ENCODE assay signal across 8 cellular contexts in genomic region chr1:13702425-13703127, GRCh38. TPM values are rescaled to one million over a fixed set of nuclear protein-coding genes. Genes with fewer than 3 reads are reported as not detected.
A peak's percentile ranks its signal among the peaks of the same experiment; 100 is the strongest.
DNase-seq lines count a peak whose midpoint lies in the region; ATAC-seq and TF ChIP-seq lines count a peak whose summit lies in the region.

No MANE protein-coding gene starts in this region.

- no peaks in the 10 kb centered on the region for H3K36me3 ChIP-seq in spleen

- H3K27me3 ChIP-seq in spleen (replicated peaks in 1 of 7): peaks cover 0 to 18% (median 0%) of the 10 kb centered on the region in 7 donors

- ATAC-seq in GM18520 (IDR thresholded peaks at IDR 0.05; ENCODE audit: unreplicated experiment) (peak; percentile 66), HG02973 (IDR thresholded peaks at IDR 0.05; ENCODE audit: unreplicated experiment) (peak; percentile 77)

- peak in 1 of 3 donors; percentile 55 for TF ChIP-seq POLR2A in spleen (IDR thresholded peaks at IDR 0.05)

- peak overlapping the region; percentile 22 to 99 (median 96) for H3K27ac ChIP-seq in spleen

- H3K4me3 ChIP-seq in spleen: peak overlapping the region in 1 of 8 donors; percentile 89

- DNase-seq in activated CD4-positive, alpha-beta T cell treated with anti-CD3 and anti-CD28 coated beads, Interleukin-2, amount 50 U/mL, for 48 hours: peak; percentile 53 to 60
- DNase-seq in spleen: peak; percentile 86
- no peak for DNase-seq in superior temporal gyrus (ENCODE audit: extremely low spot score)
- DNase-seq in GOT3 (lab: John Stamatoyannopoulos, UW): no peak
- no peak for DNase-seq in HuH-7 (ENCODE audit: low spot score)
- DNase-seq in AG08395 (ENCODE audit: low spot score): no peak

- WGBS in spleen, 5 donors: 46 to 60% (median 52%) methylated on average over 10 of the region's 10 CpGs

- intact Hi-C loops in spleen (cut with DNase I; ENCODE audit: low total_unique reads): no loop called here

- no peak for TF ChIP-seq CTCF in spleen (IDR thresholded peaks at IDR 0.05 in 8 of 11, conservative IDR thresholded peaks at IDR 0.05 in 3 of 11)

- H3K4me1 ChIP-seq in spleen: peaks cover 9 to 82% (median 45%) of the 10 kb centered on the region in 6 donors

- peaks cover 0 to 7% (median 4%) of the 10 kb centered on the region in 8 donors for H3K9me3 ChIP-seq in spleen

RNA-seq across cellular contexts. Expression of gene PRDM2, which starts 2.6 kb away (rescaled TPM):
- total RNA-seq in spleen: 10 to 100 TPM; 54.7 to 75.7 (median 63.4) TPM
- 10 to 100 TPM; 12.0 to 17.5 (median 15.5) TPM for polyA plus RNA-seq in spleen

Comparison
In these comparisons a context has a peak if more than half of its experiments do, and no peak if none do; other contexts are left out.
1. DNase-seq: peak in activated CD4-positive, alpha-beta T cell treated with anti-CD3 and anti-CD28 coated beads, Interleukin-2, amount 50 U/mL, for 48 hours (2 of 2) and spleen (single experiment); none in superior temporal gyrus (single experiment), GOT3 (single experiment), HuH-7 (single experiment) and AG08395 (single experiment).